3 cellular contexts compared by ENCODE assay signal in the genomic region with DNA sequence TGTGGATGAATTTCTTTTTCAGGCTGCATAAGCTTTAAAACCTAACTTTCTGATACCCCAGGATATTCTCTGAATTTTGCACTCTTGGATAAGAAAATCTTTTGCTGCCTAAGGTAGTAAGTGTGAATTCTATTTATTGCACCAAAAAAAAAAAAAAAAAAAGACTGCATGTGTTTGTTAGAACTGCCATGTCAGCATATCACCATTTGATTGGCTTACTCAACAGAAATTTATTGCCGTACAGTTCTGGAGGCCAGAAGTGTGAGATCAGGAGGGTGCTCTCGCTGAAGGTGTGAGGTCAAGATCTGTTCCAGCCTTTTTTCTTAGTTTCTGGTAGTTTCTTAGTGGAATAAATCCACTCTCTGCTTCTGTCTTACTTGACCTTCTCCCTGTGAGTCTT.
A peak's percentile ranks its signal among the peaks of the same experiment; 100 is the strongest.
TF ChIP-seq lines count a peak whose summit lies in the region.

No MANE protein-coding gene starts in this region.

TF ChIP-seq in A549, 52 proteins besides CTCF, POLR2A, EP300 and RAD21:
- TF ChIP-seq GATA3 (IDR thresholded peaks at IDR 0.05; ENCODE audit: borderline replicate concordance) (no peak), MAFK (IDR thresholded peaks at IDR 0.05; ENCODE audit: partially characterized antibody) (peak; percentile 78)

TF ChIP-seq in IMR-90, 13 proteins besides CTCF, POLR2A, EP300 and RAD21:
- TF ChIP-seq SMC3 (IDR thresholded peaks at IDR 0.05; ENCODE audit: low read depth, low read length): no peak
- peak; percentile 94 for TF ChIP-seq MAFK (IDR thresholded peaks at IDR 0.05; ENCODE audit: low read depth, low read length)
- no peak for TF ChIP-seq BHLHE40 (IDR thresholded peaks at IDR 0.05; ENCODE audit: low read depth, low read length)

TF ChIP-seq in H1, 55 proteins besides CTCF, POLR2A, EP300 and RAD21:
- TF ChIP-seq CHD2 (IDR thresholded peaks at IDR 0.05; ENCODE audit: low read length) (no peak), MAFK (IDR thresholded peaks at IDR 0.05; ENCODE audit: low read depth, low read length) (peak; percentile 46; the same call in 1 of the 2 replicates), RBBP5 (IDR thresholded peaks at IDR 0.05; ENCODE audit: borderline replicate concordance, low read depth, low read length) (no peak), FOSL1 (IDR thresholded peaks at IDR 0.05; ENCODE audit: insufficient read depth, low read depth, low read length) (no peak)
- TF ChIP-seq, protein P1, sequence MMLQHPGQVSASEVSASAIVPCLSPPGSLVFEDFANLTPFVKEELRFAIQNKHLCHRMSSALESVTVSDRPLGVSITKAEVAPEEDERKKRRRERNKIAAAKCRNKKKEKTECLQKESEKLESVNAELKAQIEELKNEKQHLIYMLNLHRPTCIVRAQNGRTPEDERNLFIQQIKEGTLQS (IDR thresholded peaks at IDR 0.05; ENCODE audit: insufficient read depth, low read depth, low read length): no peak
